ENCODE assay signal across 8 cellular contexts in genomic region chr15:69265347-69265955, GRCh38. TPM values are rescaled to one million over a fixed set of nuclear protein-coding genes. Genes with fewer than 3 reads are reported as not detected.
DNase-seq lines count a peak whose midpoint lies in the region; ATAC-seq, FAIRE-seq and TF ChIP-seq lines count a peak whose summit lies in the region.

No MANE protein-coding gene starts in this region.

- no peaks in the 10 kb centered on the region for H4K20me1 ChIP-seq in HepG2 (ENCODE audit: insufficient read depth, low read length)

- in situ Hi-C loops in HepG2 (cut with HindIII; ENCODE audit: extremely low pct_ligation_motif_present, low pct_unique_long_range_greater_than_20kb): loop anchor here (5.0 kb wide), 1 partner anchor 208 kb away; no protein-coding TSS in a partner anchor

- peak; percentile 74 for FAIRE-seq in HepG2 (lab: Jason Lieb, UNC)

- no peak for TF ChIP-seq POLR2A in HepG2 (IDR thresholded peaks at IDR 0.05; ENCODE audit: insufficient read depth in 1 of 2, low read depth in 2 of 2, low read length in 2 of 2)

- no peaks in the 10 kb centered on the region for H3K79me2 ChIP-seq in HepG2 (ENCODE audit: insufficient read depth, low read length)

- no peak for ATAC-seq in CD4-positive, alpha-beta T cell (ENCODE audit: poor library complexity)
- ATAC-seq in HepG2: no peak
- no peak for ATAC-seq in HG03175 (IDR thresholded peaks at IDR 0.05; ENCODE audit: unreplicated experiment)

- H2AFZ ChIP-seq in HepG2 (ENCODE audit: low read length): no peak overlapping the region

- CTCF ChIA-PET in CD4-positive, alpha-beta T cell (lab: Charles Lee): no interaction called here
- CTCF ChIA-PET in HepG2 (lab: Yijun Ruan, JAX; ENCODE audit: low intra/inter-chr PET ratio, low total read pairs): interaction anchor here (1.3 to 1.8 kb wide), 2 partner anchors 129 to 206 kb away, joined by 4 to 26 read pairs; no protein-coding TSS in a partner anchor
- CTCF ChIA-PET in activated CD4-positive, alpha-beta T cell treated with anti-CD3 and anti-CD28 coated beads, Interleukin-2, amount 10 ng/mL, durations not matched to agents 7 days and 5 days (lab: Charles Lee): interaction anchor here (1.0 kb wide), 1 partner anchor 13 kb away, joined by 6 read pairs; no protein-coding TSS in a partner anchor

- no peak overlapping the region for H3K27ac ChIP-seq in CD4-positive, alpha-beta T cell (ENCODE audit: low read depth, low read length)
- no peak overlapping the region for H3K27ac ChIP-seq in HepG2 (ENCODE audit: extremely low read length, insufficient read depth, low read length)

- no peaks in the 10 kb centered on the region for H3K9me3 Mint-ChIP-seq in CD4-positive, alpha-beta T cell
- no peaks in the 10 kb centered on the region for H3K9me3 Mint-ChIP-seq in T-helper 2 cell treated with Interferon-gamma antibody and Interleukin-4, amounts not matched to agents 5 μg/mL and 100 μg/mL, for 36 hours
- H3K9me3 Mint-ChIP-seq in activated CD4-positive, alpha-beta T cell treated with anti-CD3 and anti-CD28 coated beads, Interleukin-2, amount 10 ng/mL, durations not matched to agents 7 days and 5 days: no peaks in the 10 kb centered on the region

- 0 out of 2 replicates have a peak, but pooled peaks have one; percentile 21 for TF ChIP-seq RAD21 in HepG2 (CRISPR knock-in tag; IDR thresholded peaks at IDR 0.05)

- no peaks in the 10 kb centered on the region for H3K9me3 ChIP-seq in CD4-positive, alpha-beta T cell (ENCODE audit: control insufficient read depth, low read length)
- no peaks in the 10 kb centered on the region for H3K9me3 ChIP-seq in adipocyte (ENCODE audit: control insufficient read depth, low read length)
- no peaks in the 10 kb centered on the region for H3K9me3 ChIP-seq in HepG2 (ENCODE audit: low read length)

- H3K27ac Mint-ChIP-seq in CD4-positive, alpha-beta T cell: no peak overlapping the region
- H3K27ac Mint-ChIP-seq in T-helper 2 cell treated with Interferon-gamma antibody and Interleukin-4, amounts not matched to agents 5 μg/mL and 100 μg/mL, for 36 hours: no peak overlapping the region
- no peak overlapping the region for H3K27ac Mint-ChIP-seq in activated CD4-positive, alpha-beta T cell treated with anti-CD3 and anti-CD28 coated beads, Interleukin-2, amount 10 ng/mL, durations not matched to agents 7 days and 5 days

- H3K9ac ChIP-seq in adipocyte (ENCODE audit: low read length) (no peak overlapping the region), HepG2 (ENCODE audit: insufficient read depth, low read depth, low read length) (no peak overlapping the region)

- POLR2A ChIA-PET in CD4-positive, alpha-beta T cell (lab: Charles Lee): no interaction called here
- POLR2A ChIA-PET in HepG2 (lab: Yijun Ruan, JAX): no interaction called here
- POLR2A ChIA-PET in activated CD4-positive, alpha-beta T cell treated with anti-CD3 and anti-CD28 coated beads, Interleukin-2, amount 10 ng/mL, durations not matched to agents 7 days and 5 days (lab: Charles Lee): no interaction called here

- no peaks in the 10 kb centered on the region for H3K27me3 ChIP-seq in CD4-positive, alpha-beta T cell (ENCODE audit: control insufficient read depth, insufficient read depth, low read length)
- H3K27me3 ChIP-seq in adipocyte (replicated peaks; ENCODE audit: control insufficient read depth, insufficient read depth, low read length) (no peaks in the 10 kb centered on the region), HepG2 (ENCODE audit: control insufficient read depth in 1 of 2, insufficient read depth in 2 of 2, low read length in 2 of 2) (no peaks in the 10 kb centered on the region)

- H3K4me1 ChIP-seq in adipocyte (ENCODE audit: control insufficient read depth, insufficient read depth, low read length) (no peaks in the 10 kb centered on the region), HepG2 (ENCODE audit: insufficient read depth, low read length) (no peaks in the 10 kb centered on the region)

- DNase-seq in CD4-positive, alpha-beta T cell: no peak
- peak; percentile 40 for DNase-seq in HuH-7 (ENCODE audit: low spot score)
- peak; percentile 40 for DNase-seq in adipocyte (ENCODE audit: low read depth)
- peak; percentile 47 for DNase-seq in HepG2 (ENCODE audit: low spot score)
- no peak for DNase-seq in DMS79 (lab: John Stamatoyannopoulos, UW)
- DNase-seq in T-helper 2 cell treated with Interferon-gamma antibody and Interleukin-4, amounts not matched to agents 5 μg/mL and 100 μg/mL, for 36 hours (ENCODE audit: low spot score): no peak
- no peak for DNase-seq in activated CD4-positive, alpha-beta T cell treated with anti-CD3 and anti-CD28 coated beads, Interleukin-2, amount 10 ng/mL, durations not matched to agents 7 days and 5 days

- no peak overlapping the region for H3K4me3 ChIP-seq in adipocyte (ENCODE audit: low read length)
- H3K4me3 ChIP-seq in HepG2 (replicated peaks in 1 of 3; ENCODE audit: insufficient read depth in 1 of 3, low read depth in 2 of 3, low read length in 3 of 3): no peak overlapping the region

- H3K4me3 Mint-ChIP-seq in CD4-positive, alpha-beta T cell: no peak overlapping the region
- no peak overlapping the region for H3K4me3 Mint-ChIP-seq in T-helper 2 cell treated with Interferon-gamma antibody and Interleukin-4, amounts not matched to agents 5 μg/mL and 100 μg/mL, for 36 hours
- H3K4me3 Mint-ChIP-seq in activated CD4-positive, alpha-beta T cell treated with anti-CD3 and anti-CD28 coated beads, Interleukin-2, amount 10 ng/mL, durations not matched to agents 7 days and 5 days: no peak overlapping the region

- BruUV-seq in HepG2 (replicated peaks; lab: Mats Ljungman, UMichigan): no TSS peak

- intact Hi-C loops in CD4-positive, alpha-beta T cell (cut with DNase I, micrococcal nuclease): loop anchor here in 1 of 2 experiments (1.0 kb wide), 1 partner anchor 206 kb away; no protein-coding TSS in a partner anchor
- intact Hi-C loops in HepG2 (cut with micrococcal nuclease; ENCODE audit: unreplicated experiment): loop anchor here (1.0 to 5.0 kb wide), 2 partner anchors 103 to 206 kb away; partner anchors contain the start of gene GLCE

- peak; percentile 57 for TF ChIP-seq CTCF in CD4-positive, alpha-beta T cell (IDR thresholded peaks at IDR 0.05)
- peak; percentile 46 for TF ChIP-seq CTCF in HepG2 (CRISPR knock-in tag; IDR thresholded peaks at IDR 0.05)

- H3K4me2 ChIP-seq in HepG2 (ENCODE audit: low read depth, low read length): no peak overlapping the region

- H3K36me3 ChIP-seq in adipocyte (ENCODE audit: control insufficient read depth, insufficient read depth, low read length, severe bottlenecking) (peaks cover 8% of the 10 kb centered on the region), HepG2 (replicated peaks in 1 of 2; ENCODE audit: control insufficient read depth in 1 of 2, insufficient read depth in 2 of 2, low read length in 2 of 2) (peaks cover 0 to 3% of the 10 kb centered on the region in 2 experiments; a peak in 1 of 5 replicates)

- 43% methylated on average over 5 of the region's 5 CpGs for WGBS in HepG2 (ENCODE audit: low lambda C conversion rate)

- no peaks in the 10 kb centered on the region for H3K27me3 Mint-ChIP-seq in CD4-positive, alpha-beta T cell
- peaks cover 11% of the 10 kb centered on the region for H3K27me3 Mint-ChIP-seq in T-helper 2 cell treated with Interferon-gamma antibody and Interleukin-4, amounts not matched to agents 5 μg/mL and 100 μg/mL, for 36 hours (ENCODE audit: low read depth)
- H3K27me3 Mint-ChIP-seq in activated CD4-positive, alpha-beta T cell treated with anti-CD3 and anti-CD28 coated beads, Interleukin-2, amount 10 ng/mL, durations not matched to agents 7 days and 5 days: no peaks in the 10 kb centered on the region

- TF ChIP-seq EP300 in HepG2 (IDR thresholded peaks at IDR 0.05; ENCODE audit: low read depth in 2 of 2, low read length in 2 of 2): no peak
- no peak for TF ChIP-seq EP300 in HepG2 (CRISPR knock-in tag; IDR thresholded peaks at IDR 0.05; ENCODE audit: borderline replicate concordance)

- no peaks in the 10 kb centered on the region for H3K4me1 Mint-ChIP-seq in CD4-positive, alpha-beta T cell (ENCODE audit: low read depth)
- no peaks in the 10 kb centered on the region for H3K4me1 Mint-ChIP-seq in T-helper 2 cell treated with Interferon-gamma antibody and Interleukin-4, amounts not matched to agents 5 μg/mL and 100 μg/mL, for 36 hours (ENCODE audit: low read depth)
- no peaks in the 10 kb centered on the region for H3K4me1 Mint-ChIP-seq in activated CD4-positive, alpha-beta T cell treated with anti-CD3 and anti-CD28 coated beads, Interleukin-2, amount 10 ng/mL, durations not matched to agents 7 days and 5 days

- peaks cover 14% of the 10 kb centered on the region for H3K36me3 Mint-ChIP-seq in CD4-positive, alpha-beta T cell (ENCODE audit: low read depth)
- H3K36me3 Mint-ChIP-seq in T-helper 2 cell treated with Interferon-gamma antibody and Interleukin-4, amounts not matched to agents 5 μg/mL and 100 μg/mL, for 36 hours (ENCODE audit: low read depth): no peaks in the 10 kb centered on the region
- no peaks in the 10 kb centered on the region for H3K36me3 Mint-ChIP-seq in activated CD4-positive, alpha-beta T cell treated with anti-CD3 and anti-CD28 coated beads, Interleukin-2, amount 10 ng/mL, durations not matched to agents 7 days and 5 days (ENCODE audit: low read depth)

RNA-seq across cellular contexts. Expression of gene PAQR5, which starts 33.3 kb away (rescaled TPM):
- not detected for total RNA-seq in CD4-positive, alpha-beta T cell
- total RNA-seq in HepG2 (2016; rRNA removed; fragmentation: Illumina TruSeq; extraction: Trizol): 0.11 and 0.53 TPM in 2 replicates
- total RNA-seq in HepG2 (2016; cell fraction: cytosol; rRNA removed; fragmentation: Illumina TruSeq; extraction: Trizol; ENCODE audit: low read depth): 0.62 TPM in 1 of 2 replicates, not detected in the other
- total RNA-seq in HepG2 (2016; cell fraction: insoluble cytoplasmic fraction; rRNA removed; fragmentation: Illumina TruSeq; extraction: Trizol): 0.22 and 0.37 TPM in 2 replicates
- total RNA-seq in HepG2 (2016; cell fraction: membrane; rRNA removed; fragmentation: Illumina TruSeq; extraction: Trizol): 0.56 and 0.72 TPM in 2 replicates
- 0.19 and 0.25 TPM in 2 replicates for total RNA-seq in HepG2 (2016; cell fraction: nucleus; rRNA removed; fragmentation: Illumina TruSeq; extraction: Trizol)
- 1.3 and 1.4 TPM in 2 replicates for polyA plus RNA-seq in HepG2 (2011; rRNA removed)
- 1.4 and 2.3 TPM in 2 replicates for polyA plus RNA-seq in HepG2 (2011; cell fraction: cytosol; rRNA removed)
- polyA plus RNA-seq in HepG2 (2011; cell fraction: nucleus; rRNA removed): 0.56 and 1.2 TPM in 2 replicates
- 0.72 and 3.1 TPM in 2 replicates for polyA plus RNA-seq in HepG2 (2012)
- 0.37 and 0.63 TPM in 2 replicates for polyA plus RNA-seq in HepG2 (2016; cell fraction: cytosol; fragmentation: Illumina TruSeq; extraction: Trizol; ENCODE audit: low read depth)
- 0.15 and 0.24 TPM in 2 replicates for polyA plus RNA-seq in HepG2 (2016; cell fraction: insoluble cytoplasmic fraction; fragmentation: Illumina TruSeq; extraction: Trizol; ENCODE audit: low read depth)
- 0.45 and 0.46 TPM in 2 replicates for polyA plus RNA-seq in HepG2 (2016; cell fraction: membrane; fragmentation: Illumina TruSeq; extraction: Trizol; ENCODE audit: low read depth)
- 0.29 and 0.81 TPM in 2 replicates for polyA plus RNA-seq in HepG2 (2016; cell fraction: nucleus; fragmentation: Illumina TruSeq; extraction: Trizol; ENCODE audit: insufficient read depth, low read depth)
- polyA minus RNA-seq in HepG2 (2011; rRNA and poly(A)+ RNA removed; ENCODE audit: low replicate concordance): 13.5 and 247 TPM in 2 replicates
- polyA minus RNA-seq in HepG2 (2011; cell fraction: cytosol; rRNA and poly(A)+ RNA removed): 0.97 and 2.9 TPM in 2 replicates
- 1.3 and 1.9 TPM in 2 replicates for polyA minus RNA-seq in HepG2 (2011; cell fraction: nucleus; rRNA and poly(A)+ RNA removed)
- not detected for total RNA-seq in activated CD4-positive, alpha-beta T cell treated with anti-CD3 and anti-CD28 coated beads, Interleukin-2, amount 10 ng/mL, durations not matched to agents 7 days and 5 days

Comparison
In these comparisons a context has a peak if more than half of its experiments do, and no peak if none do; other contexts are left out.
1. DNase-seq: peak in HuH-7 (single experiment), adipocyte (single experiment) and HepG2 (single experiment); none in CD4-positive, alpha-beta T cell (0 of 10), DMS79 (single experiment), T-helper 2 cell treated with Interferon-gamma antibody and Interleukin-4, amounts not matched to agents 5 μg/mL and 100 μg/mL, for 36 hours (single experiment) and activated CD4-positive, alpha-beta T cell treated with anti-CD3 and anti-CD28 coated beads, Interleukin-2, amount 10 ng/mL, durations not matched to agents 7 days and 5 days (single experiment).